1 cellular context compared by ENCODE assay signal in genomic region chr2:216589779-216590178, GRCh38.
TF ChIP-seq lines count a peak whose summit lies in the region.

No MANE protein-coding gene starts in this region.

TF ChIP-seq in GM23338, 12 proteins besides CTCF, POLR2A, EP300 and RAD21 (continued from another document):
- TF ChIP-seq ZNF462 (CRISPR knock-in tag; IDR thresholded peaks at IDR 0.05) (no peak), JUNB (IDR thresholded peaks at IDR 0.05; ENCODE audit: unreplicated experiment) (no peak)
